In the genomic region with DNA sequence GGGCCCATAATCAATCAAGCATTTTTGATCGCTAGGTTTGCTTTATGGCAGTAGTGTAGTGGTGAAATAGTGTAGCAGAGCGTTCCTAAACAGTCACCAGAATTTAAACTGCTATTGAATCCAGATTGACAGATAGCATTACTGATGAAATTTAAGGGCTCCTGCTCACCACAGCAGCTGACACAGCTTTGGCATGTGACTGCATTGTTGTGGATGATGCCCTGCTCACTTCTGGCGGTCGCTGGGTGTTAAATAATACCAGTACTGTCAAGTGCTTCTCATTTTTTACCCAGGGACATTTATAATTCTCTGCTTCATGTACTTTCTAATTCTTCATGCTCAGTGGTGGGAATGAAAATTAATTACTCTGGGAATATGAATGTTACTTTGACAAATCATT, we compare ENCODE assay signal across 24 cellular contexts.
"Had no signal": no experiment of that assay in that cellular context is flagged by ENCODE, and none has a peak within 500 bp of the region (broad histone marks: within the 10 kb centered on the region; RNA-seq: fewer than 3 reads in every experiment).

No MANE protein-coding gene starts in this region.

- H3K36me3 ChIP-seq: adrenal gland, breast epithelium, WERI-Rb-1 had no signal

- H3K27me3 ChIP-seq: adrenal gland, body of pancreas, breast epithelium had no signal

- H3K4me3 ChIP-seq: adrenal gland, body of pancreas, breast epithelium, SK-N-MC had no signal

- H3K4me2 ChIP-seq: KMS-11 had no signal

- H3K9me3 ChIP-seq: adrenal gland, body of pancreas, breast epithelium had no signal

- ATAC-seq: activated CD4-positive, alpha-beta T cell treated with anti-CD3 and anti-CD28 coated beads for 36 hours; activated naive CD4-positive, alpha-beta T cell treated with anti-CD3 and anti-CD28 coated beads, Interleukin-2, amount 50 U/mL, for 72 hours; activated T-cell treated with anti-CD3 and anti-CD28 coated beads, Interleukin-2, amount 50 U/mL, for 4 hours; body of pancreas had no signal

- H3K4me1 ChIP-seq: adrenal gland, breast epithelium had no signal

- DNase-seq: activated CD4-positive, alpha-beta T cell treated with anti-CD3 and anti-CD28 coated beads for 36 hours; activated CD4-positive, alpha-beta T cell treated with anti-CD3 and anti-CD28 coated beads, Interleukin-2, amount 10 ng/mL, durations not matched to agents 7 days and 5 days; activated CD4-positive, alpha-beta T cell treated with anti-CD3 and anti-CD28 coated beads, Interleukin-2, amount 50 U/mL, for 48 hours; activated CD8-positive, alpha-beta memory T cell treated with anti-CD3 and anti-CD28 coated beads, Interleukin-2, amount 50 U/mL, for 4 hours; activated gamma-delta T cell treated with Interleukin-2 at 50 U/mL for 16 hours; activated naive CD4-positive, alpha-beta T cell treated with anti-CD3 and anti-CD28 coated beads for 36 hours; activated T-cell treated with anti-CD3 and anti-CD28 coated beads for 4 hours; activated T-cell treated with anti-CD3 and anti-CD28 coated beads, Interleukin-2, amount 50 U/mL, for 4 hours; adrenal gland; body of pancreas; NCI-H1092 treated with DMSO at 0.1 percent for 48 hours; NCI-H1417; NCI-H146; NCI-H187; NCI-H2029 treated with DMSO at 0.1 percent for 48 hours; NCI-H345; NCI-H524 treated with DMSO at 0.1 percent for 48 hours; Right ventricle myocardium superior; T1000; WERI-Rb-1 had no signal

- H3K9ac ChIP-seq: KMS-11 had no signal

- H3K27ac ChIP-seq: adrenal gland, body of pancreas, breast epithelium, KMS-11, SK-N-MC, WERI-Rb-1 had no signal
